8 cellular contexts compared by ENCODE assay signal in the genomic region with DNA sequence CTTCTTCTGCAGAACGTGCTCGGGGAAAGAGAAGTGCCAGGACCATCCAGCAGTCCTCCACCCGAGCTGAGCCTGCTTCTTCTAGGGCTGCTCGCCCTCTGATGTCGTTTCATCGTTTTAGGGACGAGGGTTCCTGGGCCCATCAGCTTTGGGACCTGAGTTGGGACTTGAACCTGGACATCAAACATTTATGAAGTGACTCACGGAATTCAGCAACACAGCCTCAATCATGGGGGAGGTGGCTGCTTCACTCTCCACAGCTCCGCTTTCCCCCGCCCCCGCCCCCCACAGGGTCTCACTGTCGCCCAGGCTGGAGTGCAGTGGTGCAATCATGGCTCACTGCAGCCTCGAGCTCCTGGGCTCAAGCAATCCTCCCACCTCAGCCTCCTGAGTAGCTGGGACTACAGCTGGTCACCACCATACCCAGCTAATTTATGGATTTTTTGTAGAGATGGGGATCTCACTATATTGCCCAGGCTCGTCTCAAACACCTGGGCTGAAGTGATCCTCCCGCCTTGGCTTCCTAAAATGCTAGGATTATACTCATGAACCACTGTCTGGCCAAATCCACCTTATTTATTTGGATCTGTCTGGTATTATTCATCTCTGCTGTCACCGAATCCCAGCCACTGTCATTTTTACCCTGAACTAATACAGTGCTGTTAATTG. TPM values are rescaled to one million over a fixed set of nuclear protein-coding genes. Genes with fewer than 3 reads are reported as not detected.
DNase-seq lines count a peak whose midpoint lies in the region; ATAC-seq, FAIRE-seq and TF ChIP-seq lines count a peak whose summit lies in the region.

No MANE protein-coding gene starts in this region.

- H3K27me3 Mint-ChIP-seq in HFFc6 (ENCODE audit: insufficient read depth) (peaks cover 9% of the 10 kb centered on the region), activated B cell treated with CpG ODN at 0.5 μM for 24 hours (no peaks in the 10 kb centered on the region)

- H3K4me3 Mint-ChIP-seq in HFFc6 (peak overlapping the region; percentile 99), activated B cell treated with CpG ODN at 0.5 μM for 24 hours (peak overlapping the region; percentile 90)

- peaks cover 3% of the 10 kb centered on the region; the same call in 1 of the 2 replicates for H3K27me3 ChIP-seq in BJ (ENCODE audit: control insufficient read depth, insufficient read depth, low read length)

- DNase-seq in BJ (ENCODE audit: low read depth) (no peak), HFFc6 (no peak), activated B cell treated with CpG ODN at 0.5 μM for 24 hours (no peak), left cardiac atrium (no peak), skeletal muscle cell (ENCODE audit: low read depth) (no peak), H54 (ENCODE audit: insufficient read length, low spot score) (no peak), NCI-H2107 (lab: John Stamatoyannopoulos, UW) (no peak)

- H3K36me3 Mint-ChIP-seq in HFFc6 (ENCODE audit: low read depth) (peaks cover 10% of the 10 kb centered on the region), activated B cell treated with CpG ODN at 0.5 μM for 24 hours (ENCODE audit: low read depth) (peaks cover 26% of the 10 kb centered on the region)

- H3K4me1 Mint-ChIP-seq in HFFc6 (ENCODE audit: low read depth) (peaks cover 32% of the 10 kb centered on the region), activated B cell treated with CpG ODN at 0.5 μM for 24 hours (peaks cover 43% of the 10 kb centered on the region)

- TF ChIP-seq POLR2A in H54 (IDR thresholded peaks at IDR 0.05; ENCODE audit: low read depth, low read length), result no peak

- POLR2A ChIA-PET in BJ (lab: Charles Lee), result no interaction called here
- POLR2A ChIA-PET in activated B cell treated with CpG ODN at 0.5 μM for 24 hours (lab: Charles Lee), result interaction anchor here (0.5 to 2.6 kb wide), 18 partner anchors 16 to 766 kb away, joined by 3 to 17 read pairs (median 6); partner anchors contain the start of genes FAM219B, IMP3 and MPI

- H3K4me3 ChIP-seq in BJ (ENCODE audit: low read depth, low read length) (peak overlapping the region; percentile 85), skeletal muscle cell (ENCODE audit: low read depth, low read length) (peak overlapping the region; percentile 68)

- no peak for ATAC-seq in activated B cell treated with CpG ODN at 0.5 μM for 24 hours (ENCODE audit: low read depth)
- ATAC-seq in left cardiac atrium, result peak; percentile 5 to 10
- no peak for ATAC-seq in GM18867 (IDR thresholded peaks at IDR 0.05; ENCODE audit: unreplicated experiment)

- TF ChIP-seq CTCF in BJ (IDR thresholded peaks at IDR 0.05; ENCODE audit: insufficient read depth, low read depth, low read length), result no peak
- no peak for TF ChIP-seq CTCF in HFFc6 (IDR thresholded peaks at IDR 0.05)
- no peak for TF ChIP-seq CTCF in activated B cell treated with CpG ODN at 0.5 μM for 24 hours (IDR thresholded peaks at IDR 0.05)

- H3K9me3 Mint-ChIP-seq in HFFc6 (no peaks in the 10 kb centered on the region), activated B cell treated with CpG ODN at 0.5 μM for 24 hours (no peaks in the 10 kb centered on the region)

- no peak for FAIRE-seq in H54 (lab: Jason Lieb, UNC)

- intact Hi-C loops in activated B cell treated with CpG ODN at 0.5 μM for 24 hours (cut with micrococcal nuclease) (loop anchor here (1.0 to 2.0 kb wide), 7 partner anchors 16 to 333 kb away; partner anchors contain the start of genes ARID3B, CLK3, COX5A and FAM219B), left cardiac atrium (cut with DNase I) (no loop called here)

- CTCF ChIA-PET in BJ (lab: Yijun Ruan, JAX) (interaction anchor here (1.6 kb wide), 1 partner anchor 15 kb away, joined by 7 read pairs; the partner anchor contains the start of gene MPI), activated B cell treated with CpG ODN at 0.5 μM for 24 hours (lab: Charles Lee) (interaction anchor here (0.9 kb wide), 1 partner anchor 27 kb away, joined by 7 read pairs; no protein-coding TSS in a partner anchor)

- no peaks in the 10 kb centered on the region for H3K36me3 ChIP-seq in BJ (ENCODE audit: control insufficient read depth, insufficient read depth, low read length)

- H3K27ac Mint-ChIP-seq in HFFc6, result peak overlapping the region; percentile 96; the same call in 1 of the 2 replicates
- H3K27ac Mint-ChIP-seq in activated B cell treated with CpG ODN at 0.5 μM for 24 hours, result peak overlapping the region; percentile 92

RNA-seq across cellular contexts. Expression of gene SCAMP2, which starts 0.7 kb away (rescaled TPM):
- polyA plus RNA-seq in BJ (2011; rRNA removed), result 144 and 192 TPM in 2 replicates
- 64.4 and 112 TPM in 2 replicates for polyA minus RNA-seq in BJ (2011; rRNA and poly(A)+ RNA removed)
- 10 to 100 TPM; 70.1 to 86.1 (median 75.9) TPM for total RNA-seq in HFFc6 (2021; fragmentation: NEBNext Ultra II Directional; extraction: Animal tissue kit (Norgen Biotek cat#: 25700))
- total RNA-seq in activated B cell treated with CpG ODN at 0.5 μM for 24 hours (112 and 129 TPM in 2 replicates), left cardiac atrium (10 to 100 TPM; 63.4 to 65.2 TPM)

RNA-seq across cellular contexts. Expression of gene MPI, which starts 16.0 kb away (rescaled TPM):
- 73.9 and 105 TPM in 2 replicates for polyA plus RNA-seq in BJ (2011; rRNA removed)
- 36.4 and 62.7 TPM in 2 replicates for polyA minus RNA-seq in BJ (2011; rRNA and poly(A)+ RNA removed)
- 10 to 100 TPM; 32.3 to 43.0 (median 35.4) TPM for total RNA-seq in HFFc6 (2021; fragmentation: NEBNext Ultra II Directional; extraction: Animal tissue kit (Norgen Biotek cat#: 25700))
- total RNA-seq in activated B cell treated with CpG ODN at 0.5 μM for 24 hours (33.1 and 40.2 TPM in 2 replicates), left cardiac atrium (10 to 100 TPM; 37.6 to 42.1 TPM)

RNA-seq across cellular contexts. Expression of gene ULK3, which starts 30.9 kb away (rescaled TPM):
- polyA plus RNA-seq in BJ (2011; rRNA removed), result 18.4 and 20.1 TPM in 2 replicates
- 7.6 and 16.0 TPM in 2 replicates for polyA minus RNA-seq in BJ (2011; rRNA and poly(A)+ RNA removed)
- total RNA-seq in HFFc6 (2021; fragmentation: NEBNext Ultra II Directional; extraction: Animal tissue kit (Norgen Biotek cat#: 25700)), result 10 to 100 TPM; 12.5 to 18.9 (median 16.1) TPM
- total RNA-seq in activated B cell treated with CpG ODN at 0.5 μM for 24 hours, result 43.6 and 52.1 TPM in 2 replicates
- 10 to 100 TPM; 35.3 to 41.4 TPM for total RNA-seq in left cardiac atrium

RNA-seq across cellular contexts. Expression of gene FAM219B, which starts 32.8 kb away (rescaled TPM):
- 54.7 and 66.7 TPM in 2 replicates for polyA plus RNA-seq in BJ (2011; rRNA removed)
- polyA minus RNA-seq in BJ (2011; rRNA and poly(A)+ RNA removed), result 15.9 and 23.1 TPM in 2 replicates
- total RNA-seq in HFFc6 (2021; fragmentation: NEBNext Ultra II Directional; extraction: Animal tissue kit (Norgen Biotek cat#: 25700)), result 10 to 100 TPM; 40.6 to 61.4 (median 51.8) TPM
- total RNA-seq in activated B cell treated with CpG ODN at 0.5 μM for 24 hours (76.0 and 90.4 TPM in 2 replicates), left cardiac atrium (100 to 1,000 TPM in 1 of 2 donors, 10 to 100 TPM in 1; 91.2 to 117 TPM)

RNA-seq across cellular contexts. Expression of gene CPLX3, which starts 47.5 kb away (rescaled TPM):
- polyA plus RNA-seq in BJ (2011; rRNA removed), result not detected in 2 replicates
- polyA minus RNA-seq in BJ (2011; rRNA and poly(A)+ RNA removed), result not detected in 2 replicates
- under 1 TPM in 1 of 6 experiments, not detected in 5; 0.09 TPM for total RNA-seq in HFFc6 (2021; fragmentation: NEBNext Ultra II Directional; extraction: Animal tissue kit (Norgen Biotek cat#: 25700))
- total RNA-seq in activated B cell treated with CpG ODN at 0.5 μM for 24 hours, result 0.20 and 0.22 TPM in 2 replicates
- total RNA-seq in left cardiac atrium, result 10 to 100 TPM; 11.0 to 24.5 TPM

Comparison
In these comparisons a context has a peak if more than half of its experiments do, and no peak if none do; other contexts are left out.
1. ATAC-seq: peak in left cardiac atrium (2 of 2); none in activated B cell treated with CpG ODN at 0.5 μM for 24 hours (single experiment) and GM18867 (single experiment).